ENCODE assay signal across 19 cellular contexts in genomic region chr18:50075772-50076171, GRCh38.
"Had no signal": no experiment of that assay in that cellular context is flagged by ENCODE, and none has a peak within 500 bp of the region (broad histone marks: within the 10 kb centered on the region; RNA-seq: fewer than 3 reads in every experiment).

No MANE protein-coding gene starts in this region.

- H3K4me3 ChIP-seq: adrenal gland, breast epithelium, esophagus muscularis mucosa, gastroesophageal sphincter, heart left ventricle, lung, transverse colon had no signal

- FAIRE-seq: astrocyte had no signal

- DNase-seq: activated CD4-positive, alpha-beta T cell treated with anti-CD3 and anti-CD28 coated beads for 36 hours; activated CD4-positive, alpha-beta T cell treated with anti-CD3 and anti-CD28 coated beads, Interleukin-2, amount 50 U/mL, for 48 hours; activated gamma-delta T cell treated with Interleukin-2 at 50 U/mL for 16 hours; adrenal gland; effector CD4-positive, alpha-beta T cell; heart left ventricle; immature natural killer cell; stimulated activated CD4-positive, alpha-beta T cell treated with anti-CD3 and anti-CD28 coated beads, Interleukin-12 subunit alpha, Interleukin-12 subunit beta, amount 100 ng/mL, for 4 hours; stimulated activated CD4-positive, alpha-beta T cell treated with anti-CD3 and anti-CD28 coated beads, Interleukin-1b, Interleukin-23, amount 100 ng/mL, for 48 hours; stimulated activated naive CD8-positive, alpha-beta T cell treated with anti-CD3 and anti-CD28 coated beads, Interleukin-15, Interleukin-2, amounts not matched to agents 100 U/mL and 50 U/mL, for 24 hours; substantia nigra; transverse colon had no signal

- H2AFZ ChIP-seq: parathyroid adenoma had no signal

- H3K27ac ChIP-seq: adrenal gland, breast epithelium, esophagus muscularis mucosa, gastroesophageal sphincter, heart left ventricle, parathyroid adenoma, transverse colon had no signal

- H3K36me3 ChIP-seq: adrenal gland, breast epithelium, esophagus muscularis mucosa, gastroesophageal sphincter, heart left ventricle, transverse colon had no signal

- ATAC-seq: activated CD4-positive, alpha-beta T cell treated with anti-CD3 and anti-CD28 coated beads for 36 hours; activated naive CD4-positive, alpha-beta T cell treated with anti-CD3 and anti-CD28 coated beads, Interleukin-2, amount 50 U/mL, for 72 hours; gastroesophageal sphincter; heart left ventricle; stimulated activated naive CD8-positive, alpha-beta T cell treated with anti-CD3 and anti-CD28 coated beads, Interleukin-15, Interleukin-2, amounts not matched to agents 100 U/mL and 50 U/mL, for 24 hours had no signal

- H3K9me3 ChIP-seq: adrenal gland, breast epithelium, esophagus muscularis mucosa, gastroesophageal sphincter, heart left ventricle, transverse colon had no signal

- H3K27me3 ChIP-seq: adrenal gland, breast epithelium, gastroesophageal sphincter, transverse colon had no signal

- H3K9ac ChIP-seq: parathyroid adenoma had no signal

- H3K4me1 ChIP-seq: adrenal gland, breast epithelium had no signal
